ENCODE assay signal across 13 cellular contexts in genomic region chr4:107991945-107992625, GRCh38. TPM values are rescaled to one million over a fixed set of nuclear protein-coding genes. Genes with fewer than 3 reads are reported as not detected.
A peak's percentile ranks its signal among the peaks of the same experiment; 100 is the strongest.
DNase-seq lines count a peak whose midpoint lies in the region; ATAC-seq, FAIRE-seq and TF ChIP-seq lines count a peak whose summit lies in the region.
"Had no signal": no experiment of that assay in that cellular context is flagged by ENCODE, and none has a peak within 500 bp of the region (broad histone marks: within the 10 kb centered on the region; RNA-seq: fewer than 3 reads in every experiment).

No MANE protein-coding gene starts in this region.

- peak in 2 of 4 experiments; percentile 32 to 40 for DNase-seq in K562 (ENCODE audit: extremely low read depth in 1 of 4, low spot score in 3 of 4)
- DNase-seq in naive thymus-derived CD4-positive, alpha-beta T cell: no peak
- DNase-seq in GM19238 (ENCODE audit: insufficient read length, low spot score): no peak
- DNase-seq in NCI-H128 (lab: John Stamatoyannopoulos, UW; ENCODE audit: unreplicated experiment): no peak
- DNase-seq in omental fat pad (ENCODE audit: low spot score): no peak
- DNase-seq in COR-L47 (lab: John Stamatoyannopoulos, UW): no peak
- DNase-seq: activated T-cell treated with anti-CD3 and anti-CD28 coated beads, Interleukin-2, amount 50 U/mL, for 4 hours; NCI-H1105 treated with DMSO at 0.1 percent for 48 hours; SHP77 treated with DMSO at 0.1 percent for 48 hours; stimulated activated CD4-positive, alpha-beta T cell treated with anti-CD3 and anti-CD28 coated beads, Interleukin-4, amount 100 ng/mL, for 24 hours had no signal

- in situ Hi-C loops in K562 (cut with MboI): no loop called here

- H3K27me3 ChIP-seq in DOHH2 (ENCODE audit: control insufficient read depth, low read length): no peaks in the 10 kb centered on the region
- no peaks in the 10 kb centered on the region for H3K27me3 ChIP-seq in KMS-11 (ENCODE audit: insufficient read depth, low read depth)
- no peaks in the 10 kb centered on the region for H3K27me3 ChIP-seq in K562 (ENCODE audit: control insufficient read depth in 2 of 2, insufficient read depth in 2 of 2, low read length in 2 of 2)
- no peaks in the 10 kb centered on the region for H3K27me3 ChIP-seq in naive thymus-derived CD4-positive, alpha-beta T cell (ENCODE audit: control insufficient read depth in 2 of 2, insufficient read depth in 2 of 2, low read length in 2 of 2)

- POLR2A ChIA-PET in K562 (lab: Yijun Ruan, JAX): interaction anchor here (0.6 to 1.3 kb wide), 3 partner anchors 12 to 1062 kb away, joined by 3 to 4 read pairs (median 4); no protein-coding TSS in a partner anchor
- POLR2A ChIA-PET in naive thymus-derived CD4-positive, alpha-beta T cell (lab: Charles Lee): interaction anchor here (1.9 kb wide), 1 partner anchor 12 kb away, joined by 11 read pairs; no protein-coding TSS in a partner anchor

- peaks cover 38 to 85% (median 77%) of the 10 kb centered on the region in 7 donors for H3K4me1 Mint-ChIP-seq in naive thymus-derived CD4-positive, alpha-beta T cell

- TF ChIP-seq CTCF in DOHH2 (IDR thresholded peaks at IDR 0.05; ENCODE audit: low read depth, low read length, poor library complexity, severe bottlenecking) (no peak), KMS-11 (conservative IDR thresholded peaks at IDR 0.05; ENCODE audit: low read depth, low read length) (no peak), K562 (IDR thresholded peaks at IDR 0.05 in 2 of 3, conservative IDR thresholded peaks at IDR 0.05 in 1 of 3; ENCODE audit: insufficient read depth in 2 of 3, low read depth in 1 of 3, low read length in 3 of 3) (no peak), omental fat pad (IDR thresholded peaks at IDR 0.05) (no peak)

- no peaks in the 10 kb centered on the region for H3K9me3 Mint-ChIP-seq in naive thymus-derived CD4-positive, alpha-beta T cell
- H3K9me3 Mint-ChIP-seq: activated T-cell treated with anti-CD3 and anti-CD28 coated beads, Interleukin-2, amount 50 U/mL, for 4 hours had no signal

- peak overlapping the region in 7 of 10 donors; percentile 86 to 99 (median 95) for H3K4me3 Mint-ChIP-seq in naive thymus-derived CD4-positive, alpha-beta T cell

- peaks cover 5 to 12% (median 9%) of the 10 kb centered on the region in 5 donors for H3K36me3 Mint-ChIP-seq in naive thymus-derived CD4-positive, alpha-beta T cell

- peak; percentile 17; the same call in 1 of the 2 replicates for TF ChIP-seq EP300 in K562 (IDR thresholded peaks at IDR 0.05; ENCODE audit: low read length)

- intact Hi-C loops in K562 (cut with micrococcal nuclease): no loop called here
- intact Hi-C loops in naive thymus-derived CD4-positive, alpha-beta T cell (cut with micrococcal nuclease): loop anchor here (10.0 kb wide), 2 partner anchors 1713 to 1823 kb away; partner anchors contain the start of genes CASP6 (in 1 of the 2) and GAR1 (in 1 of the 2)

- no peak for TF ChIP-seq RAD21 in K562 (CRISPR knock-in tag; conservative IDR thresholded peaks at IDR 0.05 in 1 of 2, IDR thresholded peaks at IDR 0.05 in 1 of 2)

- no peaks in the 10 kb centered on the region for H3K27me3 Mint-ChIP-seq in naive thymus-derived CD4-positive, alpha-beta T cell

- peak overlapping the region in 5 of 9 donors; percentile 14 to 97 (median 51) for H3K27ac Mint-ChIP-seq in naive thymus-derived CD4-positive, alpha-beta T cell

- CTCF ChIA-PET in K562 (lab: Yijun Ruan, JAX; ENCODE audit: low intra/inter-chr PET ratio): no interaction called here
- CTCF ChIA-PET in naive thymus-derived CD4-positive, alpha-beta T cell (lab: Charles Lee): no interaction called here

- H3K27ac ChIP-seq in DOHH2 (ENCODE audit: low read depth, low read length) (no peak overlapping the region), KMS-11 (no peak overlapping the region), K562 (ENCODE audit: extremely low read depth, low read depth, low read length) (no peak overlapping the region)
- no peak overlapping the region for H3K27ac ChIP-seq in naive thymus-derived CD4-positive, alpha-beta T cell (ENCODE audit: low read depth, low read length)

- H3K9me1 ChIP-seq in K562 (ENCODE audit: control insufficient read depth, insufficient read depth, low read length): no peaks in the 10 kb centered on the region

- 31% methylated on average over 3 of the region's 3 CpGs for WGBS in K562 (ENCODE audit: insufficient coverage, low coverage, missing lambda C conversion rate)

- H3F3A ChIP-seq in DOHH2 (ENCODE audit: control insufficient read depth, insufficient read depth): peaks cover 4% of the 10 kb centered on the region; the same call in 1 of the 2 replicates

- no peaks in the 10 kb centered on the region for H3K9me3 ChIP-seq in DOHH2 (ENCODE audit: control insufficient read depth, insufficient read depth, low read length)
- no peaks in the 10 kb centered on the region for H3K9me3 ChIP-seq in K562 (replicated peaks; ENCODE audit: control insufficient read depth, insufficient read depth, low read depth, low read length)
- no peaks in the 10 kb centered on the region for H3K9me3 ChIP-seq in naive thymus-derived CD4-positive, alpha-beta T cell (ENCODE audit: control insufficient read depth in 2 of 3, low read length in 3 of 3)

- no TSS peak for BruUV-seq in K562 (replicated peaks; lab: Mats Ljungman, UMichigan)

- no peak for TF ChIP-seq POLR2A in K562 (conservative IDR thresholded peaks at IDR 0.05)

- ATAC-seq in K562: no peak
- ATAC-seq in naive thymus-derived CD4-positive, alpha-beta T cell: no peak
- no peak for ATAC-seq in omental fat pad (ENCODE audit: low FRiP score)
- ATAC-seq: activated T-cell treated with anti-CD3 and anti-CD28 coated beads, Interleukin-2, amount 50 U/mL, for 4 hours had no signal

- no peak overlapping the region for H2AFZ ChIP-seq in KMS-11 (ENCODE audit: low read depth)
- H2AFZ ChIP-seq in K562 (ENCODE audit: low read depth, low read length): no peak overlapping the region

- peak overlapping the region; percentile 91 for H3K4me2 ChIP-seq in DOHH2 (ENCODE audit: low read length)
- H3K4me2 ChIP-seq in KMS-11: peak overlapping the region; percentile 76
- no peak overlapping the region for H3K4me2 ChIP-seq in K562 (ENCODE audit: insufficient read depth, low read length)

- H3K4me1 ChIP-seq in DOHH2 (ENCODE audit: control insufficient read depth, low read length) (peaks cover 60% of the 10 kb centered on the region), KMS-11 (ENCODE audit: low read depth, poor library complexity, severe bottlenecking) (peaks cover 44% of the 10 kb centered on the region), K562 (replicated peaks in 1 of 2; ENCODE audit: control insufficient read depth in 2 of 2, insufficient read depth in 2 of 2, low read length in 2 of 2) (peaks cover 12 to 36% of the 10 kb centered on the region in 2 experiments)
- H3K4me1 ChIP-seq in naive thymus-derived CD4-positive, alpha-beta T cell (ENCODE audit: control insufficient read depth in 2 of 2, insufficient read depth in 2 of 2, low read length in 2 of 2): peaks cover 8 to 37% of the 10 kb centered on the region in 2 donors

- H3K36me3 ChIP-seq in DOHH2 (ENCODE audit: control insufficient read depth, low read length) (peaks cover 49% of the 10 kb centered on the region), KMS-11 (ENCODE audit: insufficient read depth) (no peaks in the 10 kb centered on the region), K562 (ENCODE audit: control insufficient read depth, insufficient read depth, low read length) (peaks cover 16% of the 10 kb centered on the region; the same call in 2 of the 3 replicates)
- H3K36me3 ChIP-seq in naive thymus-derived CD4-positive, alpha-beta T cell (ENCODE audit: control insufficient read depth in 2 of 3, insufficient read depth in 3 of 3, low read length in 3 of 3): peaks cover 0 to 4% (median 0%) of the 10 kb centered on the region in 3 experiments

- H3K4me3 ChIP-seq in DOHH2 (ENCODE audit: low read length) (peak overlapping the region; percentile 98), KMS-11 (IDR thresholded peaks at IDR 0.05; ENCODE audit: insufficient read depth, low read depth, low read length) (no peak overlapping the region), K562 (no peak overlapping the region)
- no peak overlapping the region for H3K4me3 ChIP-seq in naive thymus-derived CD4-positive, alpha-beta T cell (ENCODE audit: low read length)

- H3K9me2 ChIP-seq in DOHH2 (replicated peaks; ENCODE audit: control insufficient read depth, low read length): no peaks in the 10 kb centered on the region

- H4K20me1 ChIP-seq in DOHH2 (ENCODE audit: control insufficient read depth, insufficient read depth, low read depth, low read length) (peaks cover 33% of the 10 kb centered on the region), KMS-11 (ENCODE audit: insufficient read depth) (peaks cover 5% of the 10 kb centered on the region; the same call in 1 of the 2 replicates), K562 (replicated peaks; ENCODE audit: control insufficient read depth, insufficient read depth, low read length) (no peaks in the 10 kb centered on the region; the same call in 1 of the 2 replicates)

- H3K9ac ChIP-seq in KMS-11 (no peak overlapping the region), K562 (ENCODE audit: insufficient read depth in 1 of 2, low read depth in 2 of 2, low read length in 2 of 2) (no peak overlapping the region)

- H3K79me2 ChIP-seq in DOHH2 (ENCODE audit: control insufficient read depth, low read length): peaks cover 80% of the 10 kb centered on the region
- peaks cover 49% of the 10 kb centered on the region for H3K79me2 ChIP-seq in KMS-11 (ENCODE audit: insufficient read depth, low read depth)
- peaks cover 76% of the 10 kb centered on the region for H3K79me2 ChIP-seq in K562 (ENCODE audit: control insufficient read depth, insufficient read depth, low read length)

- peak; percentile 11 for FAIRE-seq in K562 (lab: Jason Lieb, UNC)
- FAIRE-seq: G401.6 had no signal

RNA-seq across cellular contexts. Expression of gene HADH, which starts 2.4 kb away (rescaled TPM):
- 16.0 and 31.8 TPM in 2 replicates for total RNA-seq in K562 (2011; cell fraction: chromatin; rRNA removed; ENCODE audit: low replicate concordance)
- 9.5 and 11.7 TPM in 2 replicates for total RNA-seq in K562 (2011; cell fraction: nucleolus; rRNA removed)
- 16.7 and 30.9 TPM in 2 replicates for total RNA-seq in K562 (2011; cell fraction: nucleoplasm; rRNA removed)
- total RNA-seq in K562 (2014; rRNA removed) (9.4 and 11.9 TPM in 2 replicates), K562 (2014; rRNA removed; fragmentation: Illumina TruSeq; extraction: Trizol) (25.7 and 26.1 TPM in 2 replicates), K562 (2015; rRNA removed; fragmentation: Illumina TruSeq; extraction: Trizol) (23.6 and 24.6 TPM in 2 replicates), K562 (2021) (39.8 and 41.6 TPM in 2 replicates), omental fat pad (100 to 1,000 TPM in 3 of 4 donors, 10 to 100 TPM in 1; 80.2 to 154 (median 119) TPM)
- polyA plus RNA-seq in K562 (2011; rRNA removed) (32.8 and 46.0 TPM in 2 replicates), K562 (2014; fragmentation: Illumina TruSeq; extraction: Trizol) (56.4 and 65.6 TPM in 2 replicates), K562 (2014; fragmentation: Nextera tagmentation; extraction: Ambion mirVana) (10 to 100 TPM; 67.6 to 73.3 TPM), K562 (2014; rRNA removed) (32.1 and 34.4 TPM in 2 replicates)
- polyA plus RNA-seq in K562 (2011; cell fraction: cytosol; rRNA removed): 24.9 and 38.8 TPM in 2 replicates
- polyA plus RNA-seq in K562 (2011; cell fraction: nucleus; rRNA removed): 27.7 and 36.8 TPM in 2 replicates
- 45.0 and 84.6 TPM in 2 replicates for polyA plus RNA-seq in K562 (2012)
- 31.2 and 37.9 TPM in 2 replicates for polyA minus RNA-seq in K562 (2011; rRNA and poly(A)+ RNA removed)
- 27.1 and 27.2 TPM in 2 replicates for polyA minus RNA-seq in K562 (2011; cell fraction: cytosol; rRNA and poly(A)+ RNA removed)
- 11.4 and 20.0 TPM in 2 replicates for polyA minus RNA-seq in K562 (2011; cell fraction: nucleus; rRNA and poly(A)+ RNA removed)
- 10 to 100 TPM; 16.5 to 38.8 (median 29.7) TPM for total RNA-seq in naive thymus-derived CD4-positive, alpha-beta T cell
- 10 to 100 TPM; 43.0 to 45.1 TPM for polyA plus RNA-seq in naive thymus-derived CD4-positive, alpha-beta T cell
